14 cellular contexts compared by ENCODE assay signal in genomic region chr10:3105905-3106304, GRCh38.
"Had no signal": no experiment of that assay in that cellular context is flagged by ENCODE, and none has a peak within 500 bp of the region (broad histone marks: within the 10 kb centered on the region; RNA-seq: fewer than 3 reads in every experiment).

No MANE protein-coding gene starts in this region.

- H3K27me3 Mint-ChIP-seq: activated naive CD8-positive, alpha-beta T cell treated with anti-CD3 and anti-CD28 coated beads for 36 hours; progenitor cell of endocrine pancreas had no signal

- DNase-seq: activated CD4-positive, alpha-beta T cell treated with anti-CD3 and anti-CD28 coated beads, Interleukin-2, amount 50 U/mL, for 48 hours; activated CD8-positive, alpha-beta memory T cell treated with anti-CD3 and anti-CD28 coated beads, Interleukin-2, amount 50 U/mL, for 4 hours; activated gamma-delta T cell; activated naive CD8-positive, alpha-beta T cell treated with anti-CD3 and anti-CD28 coated beads for 36 hours; activated T-cell treated with anti-CD3 and anti-CD28 coated beads, Interleukin-2, amount 50 U/mL, for 48 hours; amygdala; endodermal cell; hippocampal formation; left ventricle myocardium superior; mesendoderm; natural killer cell; spleen had no signal

- ATAC-seq: left ventricle myocardium superior, natural killer cell, sciatic nerve had no signal

- H3K36me3 Mint-ChIP-seq: natural killer cell had no signal

- H3K9me3 Mint-ChIP-seq: activated naive CD8-positive, alpha-beta T cell treated with anti-CD3 and anti-CD28 coated beads for 36 hours; endodermal cell; natural killer cell had no signal

- H3K4me1 Mint-ChIP-seq: activated naive CD8-positive, alpha-beta T cell treated with anti-CD3 and anti-CD28 coated beads for 36 hours had no signal

- H3K27ac Mint-ChIP-seq: activated naive CD8-positive, alpha-beta T cell treated with anti-CD3 and anti-CD28 coated beads for 36 hours; endodermal cell; natural killer cell; progenitor cell of endocrine pancreas had no signal

- H3K4me3 Mint-ChIP-seq: activated naive CD8-positive, alpha-beta T cell treated with anti-CD3 and anti-CD28 coated beads for 36 hours; endodermal cell; natural killer cell had no signal
